ENCODE assay signal across 8 cellular contexts in genomic region chr10:73774637-73775036, GRCh38. TPM values are rescaled to one million over a fixed set of nuclear protein-coding genes. Genes with fewer than 3 reads are reported as not detected.
DNase-seq lines count a peak whose midpoint lies in the region; ATAC-seq and TF ChIP-seq lines count a peak whose summit lies in the region.

No MANE protein-coding gene starts in this region.

- no peak overlapping the region for H3K4me3 ChIP-seq in body of pancreas

- POLR2A ChIA-PET in CD4-positive, alpha-beta T cell (lab: Charles Lee) = no interaction called here

- H3K27ac ChIP-seq in CD4-positive, alpha-beta T cell (ENCODE audit: low read depth, low read length) = no peak overlapping the region
- peak overlapping the region in 2 of 4 donors; percentile 79 to 95 for H3K27ac ChIP-seq in body of pancreas

- peaks cover 71% of the 10 kb centered on the region for H3K36me3 Mint-ChIP-seq in CD4-positive, alpha-beta T cell (ENCODE audit: low read depth)
- H3K36me3 Mint-ChIP-seq in activated naive CD8-positive, alpha-beta T cell treated with anti-CD3 and anti-CD28 coated beads, Interleukin-2, amount 50 U/mL, for 24 hours (ENCODE audit: low read depth) = peaks cover 57% of the 10 kb centered on the region

- peak overlapping the region; percentile 40 for H3K27ac Mint-ChIP-seq in CD4-positive, alpha-beta T cell
- H3K27ac Mint-ChIP-seq in activated naive CD8-positive, alpha-beta T cell treated with anti-CD3 and anti-CD28 coated beads, Interleukin-2, amount 50 U/mL, for 24 hours = peak overlapping the region; percentile 54

- intact Hi-C loops in CD4-positive, alpha-beta T cell (cut with DNase I, micrococcal nuclease) = loop anchor here in 1 of 2 experiments (2.0 to 5.0 kb wide), 3 partner anchors 30 to 1438 kb away; partner anchors contain the start of genes SEC24C and VDAC2
- intact Hi-C loops in body of pancreas (cut with DNase I) = no loop called here

- H3K27me3 ChIP-seq in CD4-positive, alpha-beta T cell (ENCODE audit: control insufficient read depth, insufficient read depth, low read length) = no peaks in the 10 kb centered on the region
- H3K27me3 ChIP-seq in body of pancreas = no peaks in the 10 kb centered on the region

- no peaks in the 10 kb centered on the region for H3K9me3 Mint-ChIP-seq in CD4-positive, alpha-beta T cell
- no peaks in the 10 kb centered on the region for H3K9me3 Mint-ChIP-seq in activated naive CD8-positive, alpha-beta T cell treated with anti-CD3 and anti-CD28 coated beads, Interleukin-2, amount 50 U/mL, for 24 hours

- ATAC-seq in CD4-positive, alpha-beta T cell (ENCODE audit: poor library complexity) = no peak
- no peak for ATAC-seq in activated naive CD8-positive, alpha-beta T cell treated with anti-CD3 and anti-CD28 coated beads, Interleukin-2, amount 50 U/mL, for 24 hours
- ATAC-seq in omental fat pad (ENCODE audit: low FRiP score) (no peak), body of pancreas (no peak)

- peaks cover 66% of the 10 kb centered on the region for H3K4me1 Mint-ChIP-seq in CD4-positive, alpha-beta T cell (ENCODE audit: low read depth)
- peaks cover 41% of the 10 kb centered on the region for H3K4me1 Mint-ChIP-seq in activated naive CD8-positive, alpha-beta T cell treated with anti-CD3 and anti-CD28 coated beads, Interleukin-2, amount 50 U/mL, for 24 hours

- CTCF ChIA-PET in CD4-positive, alpha-beta T cell (lab: Charles Lee) = interaction anchor here (3.3 kb wide), 1 partner anchor 12 kb away, joined by 12 read pairs; the partner anchor contains the start of gene ZSWIM8

- no peak for DNase-seq in CD4-positive, alpha-beta T cell
- DNase-seq in HT1080 (ENCODE audit: low read depth) (peak; percentile 46), mesenteric fat pad (ENCODE audit: low spot score) (peak; percentile 41), omental fat pad (ENCODE audit: low spot score) (no peak), NCI-H2171 (lab: John Stamatoyannopoulos, UW) (no peak), body of pancreas (no peak)
- DNase-seq in activated naive CD8-positive, alpha-beta T cell treated with anti-CD3 and anti-CD28 coated beads, Interleukin-2, amount 50 U/mL, for 24 hours = no peak
- no peak for DNase-seq in stimulated activated CD4-positive, alpha-beta T cell treated with anti-CD3 and anti-CD28 coated beads, Interleukin-4, amount 100 ng/mL, for 24 hours

- 25 to 31% methylated on average over 5 of the region's 5 CpGs for WGBS in body of pancreas, 2 donors

- no peaks in the 10 kb centered on the region for H3K9me3 ChIP-seq in CD4-positive, alpha-beta T cell (ENCODE audit: control insufficient read depth, low read length)
- no peaks in the 10 kb centered on the region for H3K9me3 ChIP-seq in body of pancreas

- no peak for TF ChIP-seq POLR2A in body of pancreas (IDR thresholded peaks at IDR 0.05)

- peaks cover 9 to 10% of the 10 kb centered on the region in 2 donors for H3K36me3 ChIP-seq in body of pancreas (replicated peaks in 1 of 2; ENCODE audit: insufficient read depth in 1 of 2, low read depth in 2 of 2)

- peaks cover 32% of the 10 kb centered on the region for H3K4me1 ChIP-seq in body of pancreas

- peak overlapping the region; percentile 96 for H3K4me3 Mint-ChIP-seq in CD4-positive, alpha-beta T cell
- H3K4me3 Mint-ChIP-seq in activated naive CD8-positive, alpha-beta T cell treated with anti-CD3 and anti-CD28 coated beads, Interleukin-2, amount 50 U/mL, for 24 hours = peak overlapping the region; percentile 96

- no peaks in the 10 kb centered on the region for H3K27me3 Mint-ChIP-seq in CD4-positive, alpha-beta T cell
- no peaks in the 10 kb centered on the region for H3K27me3 Mint-ChIP-seq in activated naive CD8-positive, alpha-beta T cell treated with anti-CD3 and anti-CD28 coated beads, Interleukin-2, amount 50 U/mL, for 24 hours

- TF ChIP-seq CTCF in CD4-positive, alpha-beta T cell (IDR thresholded peaks at IDR 0.05) = no peak
- TF ChIP-seq CTCF in omental fat pad (IDR thresholded peaks at IDR 0.05) = no peak
- peak in 1 of 7 experiments; percentile 12 for TF ChIP-seq CTCF in body of pancreas (IDR thresholded peaks at IDR 0.05)

RNA-seq across cellular contexts. Expression of gene CHCHD1, which starts 7.2 kb away (rescaled TPM):
- 1 to 10 TPM; 6.3 to 6.8 TPM for total RNA-seq in CD4-positive, alpha-beta T cell
- total RNA-seq in HT1080 (2014; rRNA removed; shearing (Covaris generic)) = 89.6 and 110 TPM in 2 replicates
- 51.6 and 59.5 TPM in 2 replicates for polyA plus RNA-seq in HT1080 (2015; cell fraction: cytosol; rRNA removed)
- polyA plus RNA-seq in HT1080 (2015; cell fraction: nucleus; rRNA removed) = 25.3 and 31.6 TPM in 2 replicates
- 17.7 TPM for total RNA-seq in mesenteric fat pad
- 10 to 100 TPM; 20.5 to 29.1 (median 25.0) TPM for total RNA-seq in omental fat pad
- total RNA-seq in body of pancreas = 10 to 100 TPM in 1 of 2 donors, 1 to 10 TPM in 1; 9.3 to 15.8 TPM

RNA-seq across cellular contexts. Expression of gene ZSWIM8, which starts 10.8 kb away (rescaled TPM):
- total RNA-seq in CD4-positive, alpha-beta T cell = 10 to 100 TPM; 66.4 to 70.7 TPM
- 51.0 and 51.9 TPM in 2 replicates for total RNA-seq in HT1080 (2014; rRNA removed; shearing (Covaris generic))
- 20.3 and 29.9 TPM in 2 replicates for polyA plus RNA-seq in HT1080 (2015; cell fraction: cytosol; rRNA removed)
- 185 and 210 TPM in 2 replicates for polyA plus RNA-seq in HT1080 (2015; cell fraction: nucleus; rRNA removed)
- 91.5 TPM for total RNA-seq in mesenteric fat pad
- total RNA-seq in omental fat pad = 100 to 1,000 TPM in 1 of 4 donors, 10 to 100 TPM in 3; 63.2 to 128 (median 79.3) TPM
- 10 to 100 TPM; 34.5 to 70.9 TPM for total RNA-seq in body of pancreas

RNA-seq across cellular contexts. Expression of gene SEC24C, which starts 30.5 kb away (rescaled TPM):
- total RNA-seq in CD4-positive, alpha-beta T cell = 10 to 100 TPM; 52.0 to 54.2 TPM
- total RNA-seq in HT1080 (2014; rRNA removed; shearing (Covaris generic)) = 100 and 116 TPM in 2 replicates
- polyA plus RNA-seq in HT1080 (2015; cell fraction: cytosol; rRNA removed) = 62.7 and 71.2 TPM in 2 replicates
- 155 and 171 TPM in 2 replicates for polyA plus RNA-seq in HT1080 (2015; cell fraction: nucleus; rRNA removed)
- 65.5 TPM for total RNA-seq in mesenteric fat pad
- total RNA-seq in omental fat pad = 10 to 100 TPM; 45.1 to 53.7 (median 47.5) TPM
- total RNA-seq in body of pancreas = 10 to 100 TPM; 29.1 to 30.3 TPM

RNA-seq across cellular contexts. Expression of gene NDST2, which starts 36.8 kb away (rescaled TPM):
- 100 to 1,000 TPM; 121 to 135 TPM for total RNA-seq in CD4-positive, alpha-beta T cell
- 23.1 and 28.7 TPM in 2 replicates for total RNA-seq in HT1080 (2014; rRNA removed; shearing (Covaris generic))
- polyA plus RNA-seq in HT1080 (2015; cell fraction: cytosol; rRNA removed) = 22.9 and 26.3 TPM in 2 replicates
- 42.3 and 43.3 TPM in 2 replicates for polyA plus RNA-seq in HT1080 (2015; cell fraction: nucleus; rRNA removed)
- total RNA-seq in mesenteric fat pad = 41.6 TPM
- total RNA-seq in omental fat pad = 10 to 100 TPM; 21.4 to 66.2 (median 35.7) TPM
- total RNA-seq in body of pancreas = 10 to 100 TPM; 21.1 to 25.4 TPM

Comparison
In these comparisons a context has a peak if more than half of its experiments do, and no peak if none do; other contexts are left out.
1. DNase-seq: peak in HT1080 (single experiment) and mesenteric fat pad (single experiment); none in CD4-positive, alpha-beta T cell (0 of 10), activated naive CD8-positive, alpha-beta T cell treated with anti-CD3 and anti-CD28 coated beads, Interleukin-2, amount 50 U/mL, for 24 hours (single experiment), omental fat pad (single experiment), NCI-H2171 (single experiment), body of pancreas (0 of 4) and stimulated activated CD4-positive, alpha-beta T cell treated with anti-CD3 and anti-CD28 coated beads, Interleukin-4, amount 100 ng/mL, for 24 hours (single experiment).